ENCODE assay signal across 8 cellular contexts in the genomic region with DNA sequence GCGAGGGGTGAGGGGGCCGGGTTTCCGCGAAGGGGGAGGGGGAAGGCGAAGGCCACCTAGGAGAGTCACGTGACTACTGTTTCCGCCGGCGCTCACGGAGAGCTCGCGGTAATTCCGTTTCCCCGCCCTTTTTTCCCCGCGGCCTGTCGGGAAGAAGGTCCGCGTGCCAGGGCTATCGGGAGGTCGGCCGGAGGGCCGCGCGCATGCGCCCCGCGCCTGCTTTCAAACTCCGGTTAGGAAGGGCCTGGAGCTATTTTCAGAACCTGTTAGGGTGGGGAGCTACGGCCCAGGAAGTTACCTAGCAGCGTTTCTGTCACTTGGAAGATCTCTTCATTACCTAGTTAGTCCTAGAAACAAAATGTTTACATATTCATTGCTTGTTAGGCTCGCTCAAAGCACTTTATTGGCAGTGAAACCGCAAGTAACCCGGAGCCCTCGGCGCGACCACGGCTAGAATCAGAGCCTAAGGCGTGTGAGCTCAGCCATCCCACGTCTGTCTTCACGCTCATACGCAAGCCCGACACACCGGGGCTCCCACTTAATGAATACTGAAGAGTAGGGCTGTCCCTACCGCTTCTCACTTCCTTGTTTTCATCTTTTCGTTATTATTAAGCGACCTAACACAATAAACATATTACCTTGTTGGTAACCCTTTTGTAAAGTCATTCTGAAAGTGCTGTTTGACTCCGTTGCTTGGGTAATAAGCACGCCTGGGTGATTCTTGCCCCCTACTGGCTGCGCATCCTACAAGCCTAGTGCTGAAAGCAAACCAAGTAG. TPM values are rescaled to one million over a fixed set of nuclear protein-coding genes. Genes with fewer than 3 reads are reported as not detected.
A peak's percentile ranks its signal among the peaks of the same experiment; 100 is the strongest.
DNase-seq lines count a peak whose midpoint lies in the region; ATAC-seq and TF ChIP-seq lines count a peak whose summit lies in the region.

No MANE protein-coding gene starts in this region.

- H3K9me3 Mint-ChIP-seq in CD8-positive, alpha-beta T cell = no peaks in the 10 kb centered on the region
- H3K9me3 Mint-ChIP-seq in activated CD4-positive, alpha-beta memory T cell treated with anti-CD3 and anti-CD28 coated beads, Interleukin-2, amount 10 ng/mL, durations not matched to agents 7 days and 5 days = no peaks in the 10 kb centered on the region

- peak; percentile 93 for TF ChIP-seq CTCF in CD8-positive, alpha-beta T cell (IDR thresholded peaks at IDR 0.05)
- peak; percentile 70 for TF ChIP-seq CTCF in lower lobe of right lung (IDR thresholded peaks at IDR 0.05)

- H3K27me3 Mint-ChIP-seq in CD8-positive, alpha-beta T cell (ENCODE audit: low read depth) = no peaks in the 10 kb centered on the region
- H3K27me3 Mint-ChIP-seq in activated CD4-positive, alpha-beta memory T cell treated with anti-CD3 and anti-CD28 coated beads, Interleukin-2, amount 10 ng/mL, durations not matched to agents 7 days and 5 days = no peaks in the 10 kb centered on the region

- no peaks in the 10 kb centered on the region for H3K27me3 ChIP-seq in CD8-positive, alpha-beta T cell (ENCODE audit: insufficient read depth, low read length)
- no peaks in the 10 kb centered on the region for H3K27me3 ChIP-seq in lower lobe of right lung (ENCODE audit: low read depth)

- no peaks in the 10 kb centered on the region for H3K9me3 ChIP-seq in CD8-positive, alpha-beta T cell (ENCODE audit: low read length)
- no peaks in the 10 kb centered on the region for H3K9me3 ChIP-seq in lower lobe of right lung

- peak overlapping the region; percentile 79 for H3K4me3 ChIP-seq in CD8-positive, alpha-beta T cell (ENCODE audit: low read depth, low read length)
- H3K4me3 ChIP-seq in lower lobe of right lung = peak overlapping the region; percentile 91

- intact Hi-C loops in CD8-positive, alpha-beta T cell (cut with DNase I, micrococcal nuclease) = loop anchor here (1.0 to 10.0 kb wide), 15 partner anchors 18 to 591 kb away; a partner anchor contains a TSS
- intact Hi-C loops in lower lobe of right lung (cut with DNase I) = no loop called here

- POLR2A ChIA-PET in CD8-positive, alpha-beta T cell (lab: Charles Lee) = interaction anchor here (0.7 to 2.6 kb wide), 18 partner anchors 9 to 1549 kb away, joined by 3 to 26 read pairs (median 4); a partner anchor contains a TSS
- POLR2A ChIA-PET in activated CD4-positive, alpha-beta memory T cell treated with anti-CD3 and anti-CD28 coated beads, Interleukin-2, amount 10 ng/mL, durations not matched to agents 7 days and 5 days (lab: Charles Lee) = interaction anchor here (0.6 to 4.4 kb wide), 40 partner anchors 10 to 865 kb away, joined by 3 to 107 read pairs (median 4); a partner anchor contains a TSS

- ATAC-seq in CD8-positive, alpha-beta T cell = peak; percentile 74
- peak; percentile 63 for ATAC-seq in GM19438 (IDR thresholded peaks at IDR 0.05; ENCODE audit: low read depth, unreplicated experiment)
- ATAC-seq in HG03575 (IDR thresholded peaks at IDR 0.05; ENCODE audit: extremely low read depth, insufficient number of reproducible peaks, low FRiP score, unreplicated experiment) = peak; percentile 65
- peak; percentile 96 for ATAC-seq in lower lobe of right lung

- peak overlapping the region; percentile 87 for H3K27ac ChIP-seq in CD8-positive, alpha-beta T cell (ENCODE audit: low read depth, low read length)
- peak overlapping the region; percentile 91 for H3K27ac ChIP-seq in lower lobe of right lung

- H3K4me1 ChIP-seq in CD8-positive, alpha-beta T cell (ENCODE audit: insufficient read depth, low read length) = peaks cover 18% of the 10 kb centered on the region
- peaks cover 26% of the 10 kb centered on the region for H3K4me1 ChIP-seq in lower lobe of right lung

- DNase-seq in CD8-positive, alpha-beta T cell = peak; percentile 83 to 98 (median 96)
- DNase-seq in NCI-H82 (lab: John Stamatoyannopoulos, UW) (peak; percentile 99), ecto neural progenitor cell (ENCODE audit: low spot score) (peak; percentile 100), lower lobe of right lung (peak; percentile 98)
- DNase-seq in activated CD4-positive, alpha-beta memory T cell treated with anti-CD3 and anti-CD28 coated beads, Interleukin-2, amount 10 ng/mL, durations not matched to agents 7 days and 5 days = peak; percentile 98
- DNase-seq in stimulated activated CD4-positive, alpha-beta T cell treated with anti-CD3 and anti-CD28 coated beads, TNF-alpha, amount 100 ng/mL, for 24 hours (ENCODE audit: low read depth in 3 of 3) = peak; percentile 92 to 96 (median 95)

- peak overlapping the region; percentile 92 for H3K27ac Mint-ChIP-seq in CD8-positive, alpha-beta T cell
- peak overlapping the region; percentile 96 for H3K27ac Mint-ChIP-seq in activated CD4-positive, alpha-beta memory T cell treated with anti-CD3 and anti-CD28 coated beads, Interleukin-2, amount 10 ng/mL, durations not matched to agents 7 days and 5 days

- peak overlapping the region; percentile 90 for H3K4me3 Mint-ChIP-seq in CD8-positive, alpha-beta T cell
- H3K4me3 Mint-ChIP-seq in activated CD4-positive, alpha-beta memory T cell treated with anti-CD3 and anti-CD28 coated beads, Interleukin-2, amount 10 ng/mL, durations not matched to agents 7 days and 5 days = peak overlapping the region; percentile 82

- peaks cover 23% of the 10 kb centered on the region for H3K4me1 Mint-ChIP-seq in CD8-positive, alpha-beta T cell (ENCODE audit: low read depth)
- H3K4me1 Mint-ChIP-seq in activated CD4-positive, alpha-beta memory T cell treated with anti-CD3 and anti-CD28 coated beads, Interleukin-2, amount 10 ng/mL, durations not matched to agents 7 days and 5 days = peaks cover 18% of the 10 kb centered on the region

- H3K36me3 Mint-ChIP-seq in CD8-positive, alpha-beta T cell = peaks cover 10% of the 10 kb centered on the region
- H3K36me3 Mint-ChIP-seq in activated CD4-positive, alpha-beta memory T cell treated with anti-CD3 and anti-CD28 coated beads, Interleukin-2, amount 10 ng/mL, durations not matched to agents 7 days and 5 days (ENCODE audit: low read depth) = no peaks in the 10 kb centered on the region

- no peaks in the 10 kb centered on the region for H3K36me3 ChIP-seq in CD8-positive, alpha-beta T cell (ENCODE audit: insufficient read depth, low read length)
- H3K36me3 ChIP-seq in lower lobe of right lung = no peaks in the 10 kb centered on the region

- CTCF ChIA-PET in CD8-positive, alpha-beta T cell (lab: Charles Lee) = interaction anchor here (0.5 to 1.9 kb wide), 17 partner anchors 10 to 255 kb away, joined by 3 to 16 read pairs (median 4); a partner anchor contains a TSS
- CTCF ChIA-PET in activated CD4-positive, alpha-beta memory T cell treated with anti-CD3 and anti-CD28 coated beads, Interleukin-2, amount 10 ng/mL, durations not matched to agents 7 days and 5 days (lab: Charles Lee) = interaction anchor here (0.5 to 3.6 kb wide), 29 partner anchors 9 to 349 kb away, joined by 3 to 49 read pairs (median 4); a partner anchor contains a TSS

RNA-seq across cellular contexts. Expression of a gene that starts 0.7 kb away (rescaled TPM):
- total RNA-seq in CD8-positive, alpha-beta T cell = 10 to 100 TPM; 25.4 to 25.9 TPM
- 10 to 100 TPM; 40.1 to 40.2 TPM for total RNA-seq in activated CD4-positive, alpha-beta memory T cell treated with anti-CD3 and anti-CD28 coated beads, Interleukin-2, amount 10 ng/mL, durations not matched to agents 7 days and 5 days
- total RNA-seq in lower lobe of right lung = 28.2 TPM

RNA-seq across cellular contexts. Expression of a gene that starts 18.6 kb away (rescaled TPM):
- 10 to 100 TPM; 24.6 to 25.4 TPM for total RNA-seq in CD8-positive, alpha-beta T cell
- 10 to 100 TPM; 78.9 to 82.0 TPM for total RNA-seq in activated CD4-positive, alpha-beta memory T cell treated with anti-CD3 and anti-CD28 coated beads, Interleukin-2, amount 10 ng/mL, durations not matched to agents 7 days and 5 days
- 41.7 TPM for total RNA-seq in lower lobe of right lung

Comparison
In these comparisons a context has a peak if more than half of its experiments do, and no peak if none do; other contexts are left out.
1. Peak in every context shown above with its lines: DNase-seq, ATAC-seq, H3K4me3 ChIP-seq and H3K27ac ChIP-seq.